Comparison of ENCODE assay signal across 21 cellular contexts in the genomic region with DNA sequence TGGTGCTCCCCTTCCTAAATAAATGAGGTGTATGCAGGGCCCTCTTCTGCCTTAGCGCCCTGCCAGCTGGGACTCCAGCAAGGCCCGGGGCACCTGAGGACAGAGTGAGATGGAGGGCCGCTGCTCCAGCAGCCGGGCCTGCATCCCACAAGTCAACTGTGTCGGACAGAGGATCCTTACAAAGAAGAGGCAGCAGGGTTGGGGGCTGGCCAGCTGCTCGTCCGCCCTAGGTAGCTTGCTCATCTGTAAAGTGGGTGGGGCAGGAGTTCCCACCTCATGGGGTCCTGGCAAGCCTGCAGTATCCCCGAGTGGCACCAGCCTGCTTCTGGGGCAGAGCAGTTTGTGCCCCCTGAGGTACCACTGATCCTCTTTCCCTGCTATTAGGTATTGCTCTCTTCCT. TPM values are rescaled to one million over a fixed set of nuclear protein-coding genes. Genes with fewer than 3 reads are reported as not detected.
A peak's percentile ranks its signal among the peaks of the same experiment; 100 is the strongest.
DNase-seq lines count a peak whose midpoint lies in the region; ATAC-seq, FAIRE-seq and TF ChIP-seq lines count a peak whose summit lies in the region.
"Had no signal": no experiment of that assay in that cellular context is flagged by ENCODE, and none has a peak within 500 bp of the region (broad histone marks: within the 10 kb centered on the region; RNA-seq: fewer than 3 reads in every experiment).

No MANE protein-coding gene starts in this region.

- CTCF ChIA-PET in naive thymus-derived CD4-positive, alpha-beta T cell (lab: Charles Lee): no interaction called here
- CTCF ChIA-PET in PC-3 (lab: Charles Lee): no interaction called here

- no peaks in the 10 kb centered on the region for H3K9me3 ChIP-seq in BLaER1 treated with 17β-estradiol and CSF1 and Interleukin-3, amounts not matched to agents 10 nM and 100 nM (replicated peaks in 1 of 11)
- no peaks in the 10 kb centered on the region for H3K9me3 ChIP-seq in T-helper 17 cell (ENCODE audit: control insufficient read depth, low read length, poor library complexity, severe bottlenecking)
- no peaks in the 10 kb centered on the region for H3K9me3 ChIP-seq in naive thymus-derived CD4-positive, alpha-beta T cell (ENCODE audit: control insufficient read depth in 2 of 3, low read length in 3 of 3)
- H3K9me3 ChIP-seq in PC-3 (ENCODE audit: low read length): no peaks in the 10 kb centered on the region
- H3K9me3 ChIP-seq: SJSA1 had no signal

- H3K9ac ChIP-seq in BLaER1 treated with 17β-estradiol and CSF1 and Interleukin-3, amounts not matched to agents 10 nM and 100 nM: peak overlapping the region in 9 of 11 experiments; percentile 32 to 92 (median 81); a peak in 13 of 22 replicates
- no peak overlapping the region for H3K9ac ChIP-seq in PC-3 (ENCODE audit: low read length)

- peak overlapping the region in 1 of 2 donors; percentile 39 for H3K4me3 Mint-ChIP-seq in CD14-positive monocyte
- no peak overlapping the region for H3K4me3 Mint-ChIP-seq in T-helper 17 cell
- H3K4me3 Mint-ChIP-seq in naive thymus-derived CD4-positive, alpha-beta T cell: no peak overlapping the region
- H3K4me3 Mint-ChIP-seq: IgD-negative memory B cell had no signal

- H3K4me3 ChIP-seq in BLaER1 treated with 17β-estradiol and CSF1 and Interleukin-3, amounts not matched to agents 10 nM and 100 nM: peak overlapping the region in 2 of 10 experiments; percentile 11 to 17; a peak in 1 of 20 replicates
- H3K4me3 ChIP-seq in naive thymus-derived CD4-positive, alpha-beta T cell (ENCODE audit: low read length): no peak overlapping the region
- no peak overlapping the region for H3K4me3 ChIP-seq in PC-3 (ENCODE audit: low read length)
- H3K4me3 ChIP-seq: SJSA1 had no signal

- H3K27ac ChIP-seq in BLaER1 treated with 17β-estradiol and CSF1 and Interleukin-3, amounts not matched to agents 10 nM and 100 nM: peak overlapping the region in 10 of 11 experiments; percentile 48 to 99 (median 89); a peak in 21 of 22 replicates
- H3K27ac ChIP-seq in naive thymus-derived CD4-positive, alpha-beta T cell (ENCODE audit: low read depth, low read length): no peak overlapping the region
- no peak overlapping the region for H3K27ac ChIP-seq in PC-3 (ENCODE audit: low read length)
- H3K27ac ChIP-seq: SJSA1 had no signal

- no peak overlapping the region for H2AFZ ChIP-seq in PC-3 (ENCODE audit: low read length)

- no peaks in the 10 kb centered on the region for H3F3A ChIP-seq in PC-3 (ENCODE audit: low read length, unreplicated experiment)

- intact Hi-C loops in CD14-positive monocyte (cut with micrococcal nuclease) (no loop called here), PC-3 (cut with micrococcal nuclease) (no loop called here)
- intact Hi-C loops in naive thymus-derived CD4-positive, alpha-beta T cell (cut with micrococcal nuclease): no loop called here

- H3K27ac Mint-ChIP-seq in CD14-positive monocyte (peak overlapping the region; percentile 73 to 96 (median 82)), T-helper 17 cell (peak overlapping the region; percentile 93)
- peak overlapping the region in 6 of 9 donors; percentile 60 to 92 (median 78) for H3K27ac Mint-ChIP-seq in naive thymus-derived CD4-positive, alpha-beta T cell
- H3K27ac Mint-ChIP-seq: IgD-negative memory B cell had no signal

- no peak for FAIRE-seq in RCC 7860 (lab: Jason Lieb, UNC)
- FAIRE-seq: GM19239, H1 had no signal

- H3K4me1 Mint-ChIP-seq in CD14-positive monocyte (peaks cover 94% of the 10 kb centered on the region), T-helper 17 cell (peaks cover 62% of the 10 kb centered on the region)
- peaks cover 60 to 90% (median 79%) of the 10 kb centered on the region in 7 donors for H3K4me1 Mint-ChIP-seq in naive thymus-derived CD4-positive, alpha-beta T cell

- H3K36me3 ChIP-seq in BLaER1 treated with 17β-estradiol and CSF1 and Interleukin-3, amounts not matched to agents 10 nM and 100 nM: peaks cover 21 to 67% (median 55%) of the 10 kb centered on the region in 11 experiments
- peaks cover 0 to 21% (median 5%) of the 10 kb centered on the region in 3 experiments for H3K36me3 ChIP-seq in naive thymus-derived CD4-positive, alpha-beta T cell (ENCODE audit: control insufficient read depth in 2 of 3, insufficient read depth in 3 of 3, low read length in 3 of 3)
- no peaks in the 10 kb centered on the region for H3K36me3 ChIP-seq in PC-3 (ENCODE audit: low read depth, low read length)

- peaks cover 0 to 2% (median 0%) of the 10 kb centered on the region in 3 donors for H3K27me3 Mint-ChIP-seq in CD14-positive monocyte (ENCODE audit: low read depth in 3 of 3)
- H3K27me3 Mint-ChIP-seq in T-helper 17 cell: no peaks in the 10 kb centered on the region
- H3K27me3 Mint-ChIP-seq in naive thymus-derived CD4-positive, alpha-beta T cell: peaks cover 0 to 6% (median 0%) of the 10 kb centered on the region in 5 donors

- POLR2A ChIA-PET in naive thymus-derived CD4-positive, alpha-beta T cell (lab: Charles Lee): interaction anchor here (0.7 to 16.1 kb wide), 3 partner anchors 15 to 26 kb away, joined by 3 to 114 read pairs (median 3); no protein-coding TSS in a partner anchor
- POLR2A ChIA-PET in PC-3 (lab: Charles Lee; ENCODE audit: unreplicated experiment): no interaction called here

- H3K36me3 Mint-ChIP-seq in CD14-positive monocyte (peaks cover 44 to 69% of the 10 kb centered on the region in 2 donors), T-helper 17 cell (ENCODE audit: low read depth) (no peaks in the 10 kb centered on the region)
- peaks cover 0 to 12% (median 3%) of the 10 kb centered on the region in 5 donors for H3K36me3 Mint-ChIP-seq in naive thymus-derived CD4-positive, alpha-beta T cell

- H3K9me3 Mint-ChIP-seq in CD14-positive monocyte: peaks cover 0 to 2% (median 0%) of the 10 kb centered on the region in 7 donors
- no peaks in the 10 kb centered on the region for H3K9me3 Mint-ChIP-seq in naive thymus-derived CD4-positive, alpha-beta T cell
- H3K9me3 Mint-ChIP-seq: IgD-negative memory B cell had no signal

- no peaks in the 10 kb centered on the region for H3K27me3 ChIP-seq in BLaER1 treated with 17β-estradiol and CSF1 and Interleukin-3, amounts not matched to agents 10 nM and 100 nM
- H3K27me3 ChIP-seq in naive thymus-derived CD4-positive, alpha-beta T cell (ENCODE audit: control insufficient read depth in 2 of 2, insufficient read depth in 2 of 2, low read length in 2 of 2): no peaks in the 10 kb centered on the region
- H3K27me3 ChIP-seq in PC-3 (ENCODE audit: low read length): no peaks in the 10 kb centered on the region
- H3K27me3 ChIP-seq: SJSA1 had no signal

- peaks cover 68 to 100% (median 100%) of the 10 kb centered on the region in 10 experiments for H3K4me1 ChIP-seq in BLaER1 treated with 17β-estradiol and CSF1 and Interleukin-3, amounts not matched to agents 10 nM and 100 nM
- H3K4me1 ChIP-seq in naive thymus-derived CD4-positive, alpha-beta T cell (ENCODE audit: control insufficient read depth in 2 of 2, insufficient read depth in 2 of 2, low read length in 2 of 2): peaks cover 27 to 46% of the 10 kb centered on the region in 2 donors
- H3K4me1 ChIP-seq in PC-3 (ENCODE audit: insufficient read depth, low read length): peaks cover 11% of the 10 kb centered on the region
- H3K4me1 ChIP-seq: SJSA1 had no signal

- BruUV-seq in PC-3 (replicated peaks; lab: Mats Ljungman, UMichigan): no TSS peak

- ATAC-seq in T-helper 17 cell (no peak), HG02870 (IDR thresholded peaks at IDR 0.05; ENCODE audit: unreplicated experiment) (no peak), PC-3 (no peak)
- no peak for ATAC-seq in naive thymus-derived CD4-positive, alpha-beta T cell
- ATAC-seq: Right ventricle myocardium inferior had no signal

- TF ChIP-seq CTCF in CD14-positive monocyte (IDR thresholded peaks at IDR 0.05) (no peak), PC-3 (conservative IDR thresholded peaks at IDR 0.05; ENCODE audit: low read depth, low read length) (no peak)

- H3K9me2 ChIP-seq in PC-3 (replicated peaks; ENCODE audit: low read length): no peaks in the 10 kb centered on the region

- no peak for DNase-seq in CD14-positive monocyte (ENCODE audit: low spot score)
- no peak for DNase-seq in T-helper 17 cell
- DNase-seq in naive thymus-derived CD4-positive, alpha-beta T cell: no peak
- no peak for DNase-seq in PC-3
- no peak for DNase-seq in RCC 7860 (ENCODE audit: low spot score)
- no peak for DNase-seq in KBM-7
- DNase-seq: GDM1, Karpas-422, MV-4-11, NCI-H1694, NCI-H2081, NCI-H2171 treated with DMSO at 0.1 percent for 48 hours, NCI-H524 treated with DMSO at 0.1 percent for 48 hours, NCI-H82 had no signal

- no peaks in the 10 kb centered on the region for H3K79me2 ChIP-seq in PC-3 (ENCODE audit: low read length)

- H4K20me1 ChIP-seq in BLaER1 treated with 17β-estradiol and CSF1 and Interleukin-3, amounts not matched to agents 10 nM and 100 nM: peaks cover 0 to 60% (median 0%) of the 10 kb centered on the region in 11 experiments; a peak in 6 of 22 replicates
- H4K20me1 ChIP-seq in PC-3 (ENCODE audit: low read length): no peaks in the 10 kb centered on the region

- in situ Hi-C loops in KBM-7 (cut with MboI; ENCODE audit: low pct_unique_long_range_greater_than_20kb, low sequenced_read_pairs): no loop called here

- H3K4me2 ChIP-seq in BLaER1 treated with 17β-estradiol and CSF1 and Interleukin-3, amounts not matched to agents 10 nM and 100 nM: peak overlapping the region; percentile 88 to 100 (median 95)
- no peak overlapping the region for H3K4me2 ChIP-seq in PC-3 (ENCODE audit: low read length)

RNA-seq across cellular contexts. Expression of a gene that starts 7.6 kb away (rescaled TPM):
- 1 to 10 TPM; 1.4 to 1.9 TPM for polyA plus RNA-seq in CD14-positive monocyte
- total RNA-seq in T-helper 17 cell (under 1 TPM in 1 of 2 donors, not detected in 1; 0.20 TPM), PC-3 (2014; rRNA removed) (0.11 and 0.12 TPM in 2 replicates)
- total RNA-seq in naive thymus-derived CD4-positive, alpha-beta T cell: 1 to 10 TPM in 1 of 5 experiments, under 1 TPM in 4; 0.13 to 2.6 (median 0.24) TPM
- not detected for polyA plus RNA-seq in naive thymus-derived CD4-positive, alpha-beta T cell
- polyA plus RNA-seq: IgD-negative memory B cell had no signal

RNA-seq across cellular contexts. Expression of a gene that starts 28.8 kb away (rescaled TPM):
- 100 to 1,000 TPM in 1 of 2 donors, 10 to 100 TPM in 1; 68.3 to 118 TPM for polyA plus RNA-seq in CD14-positive monocyte
- total RNA-seq in T-helper 17 cell (10 to 100 TPM; 26.2 to 31.0 TPM), PC-3 (2014; rRNA removed) (5.9 and 8.9 TPM in 2 replicates)
- total RNA-seq in naive thymus-derived CD4-positive, alpha-beta T cell: 10 to 100 TPM; 51.9 to 91.8 (median 76.5) TPM
- 10 to 100 TPM; 45.8 to 69.8 TPM for polyA plus RNA-seq in naive thymus-derived CD4-positive, alpha-beta T cell

RNA-seq across cellular contexts. Expression of a gene that starts 45.5 kb away (rescaled TPM):
- polyA plus RNA-seq in CD14-positive monocyte: 100 to 1,000 TPM in 1 of 2 donors, 10 to 100 TPM in 1; 79.9 to 119 TPM
- total RNA-seq in T-helper 17 cell (10 to 100 TPM; 16.7 to 17.4 TPM), PC-3 (2014; rRNA removed) (57.3 and 62.9 TPM in 2 replicates)
- 10 to 100 TPM; 18.8 to 50.9 (median 26.2) TPM for total RNA-seq in naive thymus-derived CD4-positive, alpha-beta T cell
- polyA plus RNA-seq in naive thymus-derived CD4-positive, alpha-beta T cell: 10 to 100 TPM; 67.5 to 78.7 TPM

Comparison
In these comparisons a context has a peak if more than half of its experiments do, and no peak if none do; other contexts are left out.
1. H3K27ac ChIP-seq: peak in BLaER1 treated with 17β-estradiol and CSF1 and Interleukin-3, amounts not matched to agents 10 nM and 100 nM (10 of 11); none in naive thymus-derived CD4-positive, alpha-beta T cell (single experiment) and PC-3 (single experiment).
2. Peak in every context shown above with its lines, with median percentiles within 50 percentile points of each other: H3K27ac Mint-ChIP-seq.